In the genomic region with DNA sequence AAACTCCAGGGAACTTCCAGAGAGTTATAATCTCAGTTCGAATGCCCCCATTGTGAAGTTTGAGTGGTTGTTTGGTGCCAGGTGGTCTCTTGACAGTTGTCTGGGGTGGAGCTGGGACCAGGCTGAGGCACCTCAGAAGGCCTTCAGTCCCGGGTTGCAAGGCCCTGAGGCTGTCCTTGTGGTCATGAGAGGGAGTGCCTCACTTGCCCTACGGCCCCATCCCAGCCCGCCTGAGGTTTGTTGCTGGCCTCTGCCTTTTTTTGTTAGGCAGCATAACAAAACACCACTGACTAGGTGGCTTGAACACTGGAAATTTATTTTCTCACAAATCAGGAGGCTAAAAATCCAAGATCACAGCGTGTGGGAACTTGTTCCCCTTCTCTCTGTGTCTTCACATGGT, we compare ENCODE assay signal across 25 cellular contexts.
"Had no signal": no experiment of that assay in that cellular context is flagged by ENCODE, and none has a peak within 500 bp of the region (broad histone marks: within the 10 kb centered on the region; RNA-seq: fewer than 3 reads in every experiment).

No MANE protein-coding gene starts in this region.

- FAIRE-seq: pancreas, urothelium cell line had no signal

- H3K9me3 ChIP-seq: left ventricle myocardium inferior, mucosa of descending colon, pancreas, prostate gland, suprapubic skin, thoracic aorta, tibial artery, upper lobe of right lung had no signal

- H3K4me3 Mint-ChIP-seq: naive thymus-derived CD4-positive, alpha-beta T cell; natural killer cell treated with Interleukin-12 subunit alpha and Interleukin-12 subunit beta and Interleukin-15 and Interleukin-18, amount 100 ng/mL, for 72 hours; stimulated activated naive B cell treated with anti-CD40 and anti-IgM and Interleukin-4, amounts not matched to agents 10 μg/mL and 1 μg/mL and 100 μg/mL, for 72 hours; stimulated activated naive CD8-positive, alpha-beta T cell treated with anti-CD3 and anti-CD28 coated beads, Interleukin-15, Interleukin-2, amounts not matched to agents 100 ng/mL and 50 ng/mL, for 24 hours had no signal

- H3K4me1 ChIP-seq: pancreas, prostate gland, suprapubic skin, tibial artery, upper lobe of right lung had no signal

- H3K27ac Mint-ChIP-seq: naive thymus-derived CD4-positive, alpha-beta T cell; natural killer cell treated with Interleukin-12 subunit alpha and Interleukin-12 subunit beta and Interleukin-15 and Interleukin-18, amount 100 ng/mL, for 72 hours; stimulated activated naive B cell treated with anti-CD40 and anti-IgM and Interleukin-4, amounts not matched to agents 10 μg/mL and 1 μg/mL and 100 μg/mL, for 72 hours; stimulated activated naive CD8-positive, alpha-beta T cell treated with anti-CD3 and anti-CD28 coated beads, Interleukin-15, Interleukin-2, amounts not matched to agents 100 ng/mL and 50 ng/mL, for 24 hours had no signal

- H3K27me3 ChIP-seq: hepatocyte, pancreas, suprapubic skin, tibial artery, upper lobe of right lung had no signal

- ATAC-seq: mucosa of descending colon; naive thymus-derived CD4-positive, alpha-beta T cell; natural killer cell treated with Interleukin-12 subunit alpha and Interleukin-12 subunit beta and Interleukin-15 and Interleukin-18, amount 100 ng/mL, for 72 hours; pancreas; right cardiac atrium; sciatic nerve; stimulated activated naive B cell treated with anti-CD40 and anti-IgM and Interleukin-4, amounts not matched to agents 10 μg/mL and 1 μg/mL and 100 μg/mL, for 72 hours; upper lobe of right lung had no signal

- H3K27me3 Mint-ChIP-seq: natural killer cell treated with Interleukin-12 subunit alpha and Interleukin-12 subunit beta and Interleukin-15 and Interleukin-18, amount 100 ng/mL, for 72 hours; stimulated activated naive B cell treated with anti-CD40 and anti-IgM and Interleukin-4, amounts not matched to agents 10 μg/mL and 1 μg/mL and 100 μg/mL, for 72 hours; stimulated activated naive CD8-positive, alpha-beta T cell treated with anti-CD3 and anti-CD28 coated beads, Interleukin-15, Interleukin-2, amounts not matched to agents 100 ng/mL and 50 ng/mL, for 24 hours had no signal

- H3K79me2 ChIP-seq: hepatocyte had no signal

- H3K4me1 Mint-ChIP-seq: naive thymus-derived CD4-positive, alpha-beta T cell; stimulated activated naive B cell treated with anti-CD40 and anti-IgM and Interleukin-4, amounts not matched to agents 10 μg/mL and 1 μg/mL and 100 μg/mL, for 72 hours had no signal

- H2AFZ ChIP-seq: hepatocyte had no signal

- H3K4me3 ChIP-seq: hepatocyte, left ventricle myocardium inferior, lung, mucosa of descending colon, pancreas, prostate gland, skin epidermis, suprapubic skin, thoracic aorta, tibial artery, upper lobe of right lung had no signal

- H3K27ac ChIP-seq: hepatocyte, left ventricle myocardium inferior, pancreas, prostate gland, suprapubic skin, thoracic aorta, tibial artery, upper lobe of right lung had no signal

- H3K4me2 ChIP-seq: hepatocyte had no signal

- DNase-seq: islet precursor cell; left ventricle myocardium inferior; midbrain; naive thymus-derived CD4-positive, alpha-beta T cell; pancreas; retina; right cardiac atrium; stimulated activated CD4-positive, alpha-beta T cell treated with anti-CD3 and anti-CD28 coated beads, Interleukin-12 subunit alpha, Interleukin-12 subunit beta, amount 100 ng/mL, for 4 hours; stimulated activated CD4-positive, alpha-beta T cell treated with anti-CD3 and anti-CD28 coated beads, Interleukin-15, amount 100 ng/mL, for 24 hours; stimulated activated CD4-positive, alpha-beta T cell treated with anti-CD3 and anti-CD28 coated beads, Interleukin-2, amount 100 ng/mL, for 24 hours; stimulated activated CD4-positive, alpha-beta T cell treated with anti-CD3 and anti-CD28 coated beads, Interleukin-4, amount 100 ng/mL, for 1 hour; stimulated activated naive B cell treated with anti-CD40 and anti-IgM and Interleukin-4, amounts not matched to agents 10 μg/mL and 1 μg/mL and 100 μg/mL, for 72 hours; tibial artery; upper lobe of right lung had no signal

- H3K36me3 Mint-ChIP-seq: naive thymus-derived CD4-positive, alpha-beta T cell; natural killer cell treated with Interleukin-12 subunit alpha and Interleukin-12 subunit beta and Interleukin-15 and Interleukin-18, amount 100 ng/mL, for 72 hours; stimulated activated naive B cell treated with anti-CD40 and anti-IgM and Interleukin-4, amounts not matched to agents 10 μg/mL and 1 μg/mL and 100 μg/mL, for 72 hours had no signal

- H3K36me3 ChIP-seq: left ventricle myocardium inferior, pancreas, prostate gland, suprapubic skin, thoracic aorta, tibial artery, upper lobe of right lung had no signal

- H3K9me3 Mint-ChIP-seq: stimulated activated naive B cell treated with anti-CD40 and anti-IgM and Interleukin-4, amounts not matched to agents 10 μg/mL and 1 μg/mL and 100 μg/mL, for 72 hours; stimulated activated naive CD8-positive, alpha-beta T cell treated with anti-CD3 and anti-CD28 coated beads, Interleukin-15, Interleukin-2, amounts not matched to agents 100 ng/mL and 50 ng/mL, for 24 hours had no signal
